ENCODE assay signal across 29 cellular contexts in genomic region chr1:182060877-182061276, GRCh38. TPM values are rescaled to one million over a fixed set of nuclear protein-coding genes. Genes with fewer than 3 reads are reported as not detected.
"Had no signal": no experiment of that assay in that cellular context is flagged by ENCODE, and none has a peak within 500 bp of the region (broad histone marks: within the 10 kb centered on the region; RNA-seq: fewer than 3 reads in every experiment).

No MANE protein-coding gene starts in this region.

- H3K36me3 ChIP-seq: gastrocnemius medialis, lower lobe of right lung, neutrophil, pancreas, spleen, thoracic aorta, tibial nerve, upper lobe of left lung had no signal

- H3K9me3 Mint-ChIP-seq: effector memory CD8-positive, alpha-beta T cell; natural killer cell had no signal

- H3K4me3 ChIP-seq: gastrocnemius medialis, lower lobe of right lung, pancreas, skin epidermis, spleen, thoracic aorta, tibial nerve, upper lobe of left lung had no signal

- H3K4me3 Mint-ChIP-seq: effector memory CD8-positive, alpha-beta T cell; natural killer cell; stimulated activated memory B cell treated with anti-CD40 and anti-IgM and Interleukin-4, amounts not matched to agents 10 μg/mL and 1 μg/mL and 100 μg/mL, for 72 hours had no signal

- DNase-seq: cerebellar nuclear complex; cortex of kidney; effector memory CD8-positive, alpha-beta T cell; foreskin fibroblast; gastrocnemius medialis; head of caudate nucleus; left ventricle myocardium superior; lower lobe of right lung; natural killer cell; pancreas; spleen; stimulated activated CD4-positive, alpha-beta T cell treated with anti-CD3 and anti-CD28 coated beads, Interleukin-4, amount 100 ng/mL, for 4 hours; stimulated activated naive CD8-positive, alpha-beta T cell treated with anti-CD3 and anti-CD28 coated beads, Interleukin-15, Interleukin-2, amounts not matched to agents 100 U/mL and 50 U/mL, for 24 hours; substantia nigra; upper lobe of left lung had no signal

- H3K36me3 Mint-ChIP-seq: natural killer cell; stimulated activated memory B cell treated with anti-CD40 and anti-IgM and Interleukin-4, amounts not matched to agents 10 μg/mL and 1 μg/mL and 100 μg/mL, for 72 hours had no signal

- FAIRE-seq: keratinocyte, pancreas, urothelium cell line had no signal

- H3K27me3 ChIP-seq: pancreas, upper lobe of left lung had no signal

- H3K9me3 ChIP-seq: gastrocnemius medialis, lower lobe of right lung, neutrophil, pancreas, thoracic aorta, upper lobe of left lung had no signal

- H3K27ac Mint-ChIP-seq: effector memory CD8-positive, alpha-beta T cell; natural killer cell; stimulated activated memory B cell treated with anti-CD40 and anti-IgM and Interleukin-4, amounts not matched to agents 10 μg/mL and 1 μg/mL and 100 μg/mL, for 72 hours had no signal

- H3K27ac ChIP-seq: gastrocnemius medialis, lower lobe of right lung, neutrophil, pancreas, skin epidermis, spleen, thoracic aorta, tibial nerve, upper lobe of left lung had no signal

- H3K4me1 ChIP-seq: gastrocnemius medialis, lower lobe of right lung, pancreas, tibial nerve had no signal

- H3K4me1 Mint-ChIP-seq: natural killer cell; stimulated activated memory B cell treated with anti-CD40 and anti-IgM and Interleukin-4, amounts not matched to agents 10 μg/mL and 1 μg/mL and 100 μg/mL, for 72 hours had no signal

- ATAC-seq: effector memory CD8-positive, alpha-beta T cell; gastrocnemius medialis; left ventricle myocardium superior; lower lobe of right lung; natural killer cell; pancreas; stimulated activated memory B cell treated with anti-CD40 and anti-IgM and Interleukin-4, amounts not matched to agents 10 μg/mL and 1 μg/mL and 100 μg/mL, for 72 hours; stimulated activated naive CD8-positive, alpha-beta T cell treated with anti-CD3 and anti-CD28 coated beads, Interleukin-15, Interleukin-2, amounts not matched to agents 100 U/mL and 50 U/mL, for 24 hours had no signal

RNA-seq across cellular contexts. Expression of gene ZNF648, which starts 0.6 kb away (rescaled TPM):
- total RNA-seq: dermis microvascular lymphatic vessel endothelial cell, glomerular endothelial cell, left ventricle myocardium superior, lower lobe of right lung, mesenteric fat pad, myocyte, natural killer cell, omental fat pad, posterior vena cava, thoracic aorta had no signal
- polyA plus RNA-seq: esophagus, keratinocyte, pancreas, spleen had no signal
